ENCODE assay signal across 9 cellular contexts in genomic region chr2:84846041-84846663, GRCh38. TPM values are rescaled to one million over a fixed set of nuclear protein-coding genes. Genes with fewer than 3 reads are reported as not detected.
A peak's percentile ranks its signal among the peaks of the same experiment; 100 is the strongest.
DNase-seq lines count a peak whose midpoint lies in the region; ATAC-seq and TF ChIP-seq lines count a peak whose summit lies in the region.
"Had no signal": no experiment of that assay in that cellular context is flagged by ENCODE, and none has a peak within 500 bp of the region (broad histone marks: within the 10 kb centered on the region; RNA-seq: fewer than 3 reads in every experiment).

No MANE protein-coding gene starts in this region.

- no peak overlapping the region for H3T11ph ChIP-seq in H9 (ENCODE audit: low read length)

- DNase-seq in stimulated activated naive CD4-positive, alpha-beta T cell (lab: John Stamatoyannopoulos, UW) = peak; percentile 22 to 86 (median 58)
- no peak for DNase-seq in stimulated activated naive CD4-positive, alpha-beta T cell treated with Interleukin-2 at 50 U/mL for 16 hours (lab: John Stamatoyannopoulos, UW)
- DNase-seq in activated T-helper 1 cell treated with anti-CD3 and anti-CD28 coated beads, Interleukin-12 subunit alpha, Interleukin-12 subunit beta, Interleukin-2, Interleukin-4 antibody, amounts not matched to agents 30 ng/mL and 10 ng/mL and 1 ng/mL, durations not matched to agents 14 hours and 24 hours and 36 hours (ENCODE audit: low spot score) = peak; percentile 36
- peak; percentile 22 for DNase-seq in hepatic stellate cell (ENCODE audit: low spot score)
- no peak for DNase-seq in H9
- DNase-seq in Caco-2 = no peak
- no peak for DNase-seq in NCI-H526 (lab: John Stamatoyannopoulos, UW)
- DNase-seq: amygdala had no signal

- no peak overlapping the region for H4K91ac ChIP-seq in H9 (ENCODE audit: insufficient read length, low read depth, low read length)

- H3K36me3 ChIP-seq in Caco-2 (ENCODE audit: control insufficient read depth, insufficient read depth, low read length) = no peaks in the 10 kb centered on the region

- H4K20me1 ChIP-seq in H9 (ENCODE audit: control insufficient read depth, insufficient read depth, insufficient read length) = no peaks in the 10 kb centered on the region

- H3K79me2 ChIP-seq in H9 (ENCODE audit: insufficient read depth, low read length) = no peaks in the 10 kb centered on the region

- CTCF ChIA-PET in Caco-2 (lab: Charles Lee) = no interaction called here

- no peak overlapping the region for H2AK5ac ChIP-seq in H9 (ENCODE audit: insufficient read length, low read length)

- no peak overlapping the region for H3K4me2 ChIP-seq in H9 (ENCODE audit: insufficient read depth, insufficient read length, low read length)

- no peak overlapping the region for H3K9ac ChIP-seq in H9 (ENCODE audit: extremely low read depth, insufficient read length, low read length)

- no peak overlapping the region for H4K5ac ChIP-seq in H9 (ENCODE audit: insufficient read length, low read depth, low read length)

- WGBS in H9 (ENCODE audit: extremely low coverage, insufficient read length, low lambda C conversion rate) = no CpG with 5 or more reads among the region's 5 CpGs

- no peak for ATAC-seq in GM18858 (IDR thresholded peaks at IDR 0.05; ENCODE audit: unreplicated experiment)

- POLR2A ChIA-PET in Caco-2 (lab: Charles Lee) = no interaction called here

- H2AFZ ChIP-seq in H9 (ENCODE audit: low read length) = no peak overlapping the region

- H3K56ac ChIP-seq in H9 (ENCODE audit: insufficient read length, low read depth, low read length) = no peak overlapping the region

- H3K27me3 Mint-ChIP-seq in activated T-helper 1 cell treated with anti-CD3 and anti-CD28 coated beads, Interleukin-12 subunit alpha, Interleukin-12 subunit beta, Interleukin-2, Interleukin-4 antibody, amounts not matched to agents 30 ng/mL and 10 ng/mL and 1 ng/mL, durations not matched to agents 14 hours and 24 hours and 36 hours (ENCODE audit: insufficient read depth) = no peaks in the 10 kb centered on the region
- H3K27me3 Mint-ChIP-seq in H9 (ENCODE audit: low read depth) (peaks cover 46% of the 10 kb centered on the region), Caco-2 (ENCODE audit: insufficient read depth, unreplicated experiment) (peaks cover 14% of the 10 kb centered on the region)

- no peaks in the 10 kb centered on the region for H3K79me1 ChIP-seq in H9 (ENCODE audit: insufficient read depth, low read depth, low read length, poor library complexity, severe bottlenecking)

- no peak overlapping the region for H3K4me3 ChIP-seq in Caco-2 (ENCODE audit: low read depth, low read length)

- TF ChIP-seq CTCF in H9 (conservative IDR thresholded peaks at IDR 0.05) (no peak), Caco-2 (IDR thresholded peaks at IDR 0.05; ENCODE audit: insufficient read depth in 1 of 2, low read depth in 1 of 2, low read length in 1 of 2, severe bottlenecking in 1 of 2, unreplicated experiment in 1 of 2) (no peak)

- no peaks in the 10 kb centered on the region for H3K4me1 ChIP-seq in H9 (ENCODE audit: insufficient read depth, low read length)
- H3K4me1 ChIP-seq in Caco-2 = no peaks in the 10 kb centered on the region

- no TSS peak for BruUV-seq in Caco-2 (replicated peaks; lab: Mats Ljungman, UMichigan)

- no peak overlapping the region for H3K4ac ChIP-seq in H9 (ENCODE audit: low read depth, low read length)

- H2BK12ac ChIP-seq in H9 (ENCODE audit: insufficient read length, low read depth, low read length) = no peak overlapping the region

- no peaks in the 10 kb centered on the region for H3K9me3 ChIP-seq in H9 (ENCODE audit: control insufficient read depth, low read depth, low read length)
- H3K9me3 ChIP-seq in Caco-2 = no peaks in the 10 kb centered on the region; the same call in 1 of the 2 replicates

- no peak overlapping the region for H2BK5ac ChIP-seq in H9 (ENCODE audit: insufficient read length, low read length)

- H4K8ac ChIP-seq in H9 (replicated peaks; ENCODE audit: insufficient read length, low read depth, low read length) = no peak overlapping the region

- no peak overlapping the region for H2BK120ac ChIP-seq in H9 (ENCODE audit: low read depth, low read length, poor library complexity, severe bottlenecking)

- peak overlapping the region; percentile 96 for H3K27ac Mint-ChIP-seq in activated T-helper 1 cell treated with anti-CD3 and anti-CD28 coated beads, Interleukin-12 subunit alpha, Interleukin-12 subunit beta, Interleukin-2, Interleukin-4 antibody, amounts not matched to agents 30 ng/mL and 10 ng/mL and 1 ng/mL, durations not matched to agents 14 hours and 24 hours and 36 hours
- no peak overlapping the region for H3K27ac Mint-ChIP-seq in H9
- H3K27ac Mint-ChIP-seq in Caco-2 (ENCODE audit: unreplicated experiment) = no peak overlapping the region

- H3K4me1 Mint-ChIP-seq in activated T-helper 1 cell treated with anti-CD3 and anti-CD28 coated beads, Interleukin-12 subunit alpha, Interleukin-12 subunit beta, Interleukin-2, Interleukin-4 antibody, amounts not matched to agents 30 ng/mL and 10 ng/mL and 1 ng/mL, durations not matched to agents 14 hours and 24 hours and 36 hours (ENCODE audit: low read depth) = peaks cover 89% of the 10 kb centered on the region
- H3K4me1 Mint-ChIP-seq in H9 (peaks cover 0 to 2% of the 10 kb centered on the region in 2 experiments; a peak in 2 of 4 replicates), Caco-2 (ENCODE audit: low read depth, unreplicated experiment) (no peaks in the 10 kb centered on the region)

- peak overlapping the region; percentile 64 for H3K4me3 Mint-ChIP-seq in activated T-helper 1 cell treated with anti-CD3 and anti-CD28 coated beads, Interleukin-12 subunit alpha, Interleukin-12 subunit beta, Interleukin-2, Interleukin-4 antibody, amounts not matched to agents 30 ng/mL and 10 ng/mL and 1 ng/mL, durations not matched to agents 14 hours and 24 hours and 36 hours
- H3K4me3 Mint-ChIP-seq in H9 = no peak overlapping the region
- no peak overlapping the region for H3K4me3 Mint-ChIP-seq in Caco-2 (ENCODE audit: unreplicated experiment)

- H3K23ac ChIP-seq in H9 (ENCODE audit: insufficient read length, low read depth, low read length) = no peak overlapping the region

- H3K23me2 ChIP-seq in H9 (ENCODE audit: insufficient read length, low read depth, low read length, poor library complexity, severe bottlenecking) = no peaks in the 10 kb centered on the region

- H3K9me3 Mint-ChIP-seq in activated T-helper 1 cell treated with anti-CD3 and anti-CD28 coated beads, Interleukin-12 subunit alpha, Interleukin-12 subunit beta, Interleukin-2, Interleukin-4 antibody, amounts not matched to agents 30 ng/mL and 10 ng/mL and 1 ng/mL, durations not matched to agents 14 hours and 24 hours and 36 hours = no peaks in the 10 kb centered on the region
- H3K9me3 Mint-ChIP-seq in H9 (no peaks in the 10 kb centered on the region), Caco-2 (ENCODE audit: unreplicated experiment) (no peaks in the 10 kb centered on the region)

- H3K18ac ChIP-seq in H9 (ENCODE audit: insufficient read length, low read depth, low read length) = no peak overlapping the region

- H2BK20ac ChIP-seq in H9 (ENCODE audit: low read depth, low read length, poor library complexity, severe bottlenecking) = no peak overlapping the region

- peaks cover 33% of the 10 kb centered on the region for H3K36me3 Mint-ChIP-seq in activated T-helper 1 cell treated with anti-CD3 and anti-CD28 coated beads, Interleukin-12 subunit alpha, Interleukin-12 subunit beta, Interleukin-2, Interleukin-4 antibody, amounts not matched to agents 30 ng/mL and 10 ng/mL and 1 ng/mL, durations not matched to agents 14 hours and 24 hours and 36 hours (ENCODE audit: low read depth)
- no peaks in the 10 kb centered on the region; a peak in 1 of 7 replicates for H3K36me3 Mint-ChIP-seq in H9 (ENCODE audit: insufficient read depth in 1 of 3, low read depth in 3 of 3)
- no peaks in the 10 kb centered on the region for H3K36me3 Mint-ChIP-seq in Caco-2 (ENCODE audit: insufficient read depth, unreplicated experiment)

- no peak overlapping the region for H3K14ac ChIP-seq in H9 (ENCODE audit: insufficient read depth, low read length)

- H3K27me3 ChIP-seq in H9 (ENCODE audit: insufficient read depth, low read length) (no peaks in the 10 kb centered on the region), Caco-2 (replicated peaks; ENCODE audit: control insufficient read depth, insufficient read depth, low read length) (no peaks in the 10 kb centered on the region; the same call in none of the 2 replicates)

- no peak overlapping the region for H3K27ac ChIP-seq in H9 (ENCODE audit: insufficient read length, low read depth, low read length)

- H2BK15ac ChIP-seq in H9 (ENCODE audit: low read depth, low read length) = no peak overlapping the region

- intact Hi-C loops in activated T-helper 1 cell treated with anti-CD3 and anti-CD28 coated beads, Interleukin-12 subunit alpha, Interleukin-12 subunit beta, Interleukin-2, Interleukin-4 antibody, amounts not matched to agents 30 ng/mL and 10 ng/mL and 1 ng/mL, durations not matched to agents 14 hours and 24 hours and 36 hours (cut with micrococcal nuclease) = loop anchor here (1.0 kb wide), 4 partner anchors 10 to 64 kb away; no protein-coding TSS in a partner anchor
- intact Hi-C loops in Caco-2 (cut with micrococcal nuclease; ENCODE audit: unreplicated experiment) = no loop called here

RNA-seq across cellular contexts. Expression of gene TRABD2A, which starts 34.7 kb away (rescaled TPM):
- total RNA-seq in activated T-helper 1 cell treated with anti-CD3 and anti-CD28 coated beads, Interleukin-12 subunit alpha, Interleukin-12 subunit beta, Interleukin-2, Interleukin-4 antibody, amounts not matched to agents 30 ng/mL and 10 ng/mL and 1 ng/mL, durations not matched to agents 14 hours and 24 hours and 36 hours = 62.1 and 62.2 TPM in 2 replicates
- total RNA-seq in H9 (2021) (1.4 and 1.7 TPM in 2 replicates), Caco-2 (2022) (1.3 and 1.4 TPM in 2 replicates)

RNA-seq across cellular contexts. Expression of gene TMSB10, which starts 59.3 kb away (rescaled TPM):
- 2,415 and 2,510 TPM in 2 replicates for total RNA-seq in activated T-helper 1 cell treated with anti-CD3 and anti-CD28 coated beads, Interleukin-12 subunit alpha, Interleukin-12 subunit beta, Interleukin-2, Interleukin-4 antibody, amounts not matched to agents 30 ng/mL and 10 ng/mL and 1 ng/mL, durations not matched to agents 14 hours and 24 hours and 36 hours
- 755 and 770 TPM in 2 replicates for total RNA-seq in H9 (2021)
- total RNA-seq in Caco-2 (2022) = 1,258 and 1,458 TPM in 2 replicates

Comparison
In these comparisons a context has a peak if more than half of its experiments do, and no peak if none do; other contexts are left out.
1. DNase-seq: peak in stimulated activated naive CD4-positive, alpha-beta T cell (6 of 6), activated T-helper 1 cell treated with anti-CD3 and anti-CD28 coated beads, Interleukin-12 subunit alpha, Interleukin-12 subunit beta, Interleukin-2, Interleukin-4 antibody, amounts not matched to agents 30 ng/mL and 10 ng/mL and 1 ng/mL, durations not matched to agents 14 hours and 24 hours and 36 hours (single experiment) and hepatic stellate cell (single experiment); none in stimulated activated naive CD4-positive, alpha-beta T cell treated with Interleukin-2 at 50 U/mL for 16 hours (single experiment), H9 (single experiment), Caco-2 (0 of 2) and NCI-H526 (0 of 2).
2. RNA of gene TRABD2A, which starts 34.7 kb away (total RNA-seq): 62.1 to 62.2 TPM in activated T-helper 1 cell treated with anti-CD3 and anti-CD28 coated beads, Interleukin-12 subunit alpha, Interleukin-12 subunit beta, Interleukin-2, Interleukin-4 antibody, amounts not matched to agents 30 ng/mL and 10 ng/mL and 1 ng/mL, durations not matched to agents 14 hours and 24 hours and 36 hours; 1.4 to 1.7 TPM in H9 and 1.3 to 1.4 TPM in Caco-2; every median in the first group is over 10 times any median in the second.